1 cellular context compared by ENCODE assay signal in the genomic region with DNA sequence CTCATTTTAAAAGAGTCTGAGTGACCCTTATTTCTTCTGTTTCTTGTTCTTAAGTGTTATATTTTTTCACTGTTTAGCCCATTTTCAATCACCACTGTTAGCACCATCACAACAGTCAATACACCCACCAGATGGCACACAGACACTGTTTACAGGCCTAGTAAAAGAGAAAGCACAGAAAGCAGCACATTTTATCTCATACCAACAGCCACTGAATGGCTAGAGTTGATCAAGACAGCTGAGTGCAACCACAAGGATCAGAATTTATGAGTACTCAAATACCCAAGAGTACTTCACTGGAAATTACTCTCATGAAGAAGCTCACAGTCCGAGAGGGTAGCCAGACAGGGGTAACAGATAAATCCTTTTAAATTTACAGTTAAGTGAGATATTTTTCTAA.
A peak's percentile ranks its signal among the peaks of the same experiment; 100 is the strongest.
TF ChIP-seq lines count a peak whose summit lies in the region.

No MANE protein-coding gene starts in this region.

TF ChIP-seq in K562, 482 proteins besides CTCF, POLR2A, EP300 and RAD21 (continued from another document and continues in another):
- TF ChIP-seq, protein P1, sequence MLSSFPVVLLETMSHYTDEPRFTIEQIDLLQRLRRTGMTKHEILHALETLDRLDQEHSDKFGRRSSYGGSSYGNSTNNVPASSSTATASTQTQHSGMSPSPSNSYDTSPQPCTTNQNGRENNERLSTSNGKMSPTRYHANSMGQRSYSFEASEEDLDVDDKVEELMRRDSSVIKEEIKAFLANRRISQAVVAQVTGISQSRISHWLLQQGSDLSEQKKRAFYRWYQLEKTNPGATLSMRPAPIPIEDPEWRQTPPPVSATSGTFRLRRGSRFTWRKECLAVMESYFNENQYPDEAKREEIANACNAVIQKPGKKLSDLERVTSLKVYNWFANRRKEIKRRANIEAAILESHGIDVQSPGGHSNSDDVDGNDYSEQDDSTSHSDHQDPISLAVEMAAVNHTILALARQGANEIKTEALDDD (IDR thresholded peaks at IDR 0.05): peak; percentile 72; the same call in 1 of the 2 replicates
- TF ChIP-seq ZNF212 (CRISPR knock-in tag; IDR thresholded peaks at IDR 0.05) (no peak), KLF16 (IDR thresholded peaks at IDR 0.05) (peak; percentile 89), CHD2 (IDR thresholded peaks at IDR 0.05; ENCODE audit: low read depth, low read length) (no peak), RBM17 (IDR thresholded peaks at IDR 0.05; ENCODE audit: borderline replicate concordance, low read depth, low read length) (no peak), RBFOX2 (IDR thresholded peaks at IDR 0.05; ENCODE audit: low read depth, low read length) (no peak), ZNF586 (CRISPR knock-in tag; conservative IDR thresholded peaks at IDR 0.05) (no peak), ZKSCAN3 (CRISPR knock-in tag; IDR thresholded peaks at IDR 0.05) (no peak), NUFIP1 (IDR thresholded peaks at IDR 0.05; ENCODE audit: partially characterized antibody) (no peak), FOXK2 (conservative IDR thresholded peaks at IDR 0.05 in 1 of 2, IDR thresholded peaks at IDR 0.05 in 1 of 2; ENCODE audit: low read depth in 2 of 2) (peak; percentile 72 to 81), PURB (CRISPR knock-in tag; IDR thresholded peaks at IDR 0.05; ENCODE audit: low read depth) (no peak), PRPF4 (IDR thresholded peaks at IDR 0.05; ENCODE audit: insufficient read depth, low read depth, low read length, poor library complexity, severe bottlenecking) (no peak), SPI1 (IDR thresholded peaks at IDR 0.05; ENCODE audit: borderline replicate concordance, low read depth, low read length) (no peak), SNRNP70 (optimal IDR thresholded peaks at IDR 0.05; ENCODE audit: low read depth, low read length) (no peak), ZNF830 (CRISPR knock-in tag; IDR thresholded peaks at IDR 0.05) (no peak), ETV1 (tag; conservative IDR thresholded peaks at IDR 0.05; ENCODE audit: low read depth) (no peak; the same call in 1 of the 2 replicates), CBX3 (IDR thresholded peaks at IDR 0.05; ENCODE audit: borderline replicate concordance in 1 of 2, low read length in 2 of 2) (peak in 1 of 2 experiments; percentile 83; a peak in 2 of 3 replicates), POLR3G (IDR thresholded peaks at IDR 0.05; ENCODE audit: extremely low read depth, insufficient read length, insufficient replicate concordance) (no peak)
- TF ChIP-seq, protein P2, sequence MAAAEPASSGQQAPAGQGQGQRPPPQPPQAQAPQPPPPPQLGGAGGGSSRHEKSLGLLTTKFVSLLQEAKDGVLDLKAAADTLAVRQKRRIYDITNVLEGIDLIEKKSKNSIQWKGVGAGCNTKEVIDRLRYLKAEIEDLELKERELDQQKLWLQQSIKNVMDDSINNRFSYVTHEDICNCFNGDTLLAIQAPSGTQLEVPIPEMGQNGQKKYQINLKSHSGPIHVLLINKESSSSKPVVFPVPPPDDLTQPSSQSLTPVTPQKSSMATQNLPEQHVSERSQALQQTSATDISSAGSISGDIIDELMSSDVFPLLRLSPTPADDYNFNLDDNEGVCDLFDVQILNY (CRISPR knock-in tag; IDR thresholded peaks at IDR 0.05): no peak
- TF ChIP-seq, protein P3, sequence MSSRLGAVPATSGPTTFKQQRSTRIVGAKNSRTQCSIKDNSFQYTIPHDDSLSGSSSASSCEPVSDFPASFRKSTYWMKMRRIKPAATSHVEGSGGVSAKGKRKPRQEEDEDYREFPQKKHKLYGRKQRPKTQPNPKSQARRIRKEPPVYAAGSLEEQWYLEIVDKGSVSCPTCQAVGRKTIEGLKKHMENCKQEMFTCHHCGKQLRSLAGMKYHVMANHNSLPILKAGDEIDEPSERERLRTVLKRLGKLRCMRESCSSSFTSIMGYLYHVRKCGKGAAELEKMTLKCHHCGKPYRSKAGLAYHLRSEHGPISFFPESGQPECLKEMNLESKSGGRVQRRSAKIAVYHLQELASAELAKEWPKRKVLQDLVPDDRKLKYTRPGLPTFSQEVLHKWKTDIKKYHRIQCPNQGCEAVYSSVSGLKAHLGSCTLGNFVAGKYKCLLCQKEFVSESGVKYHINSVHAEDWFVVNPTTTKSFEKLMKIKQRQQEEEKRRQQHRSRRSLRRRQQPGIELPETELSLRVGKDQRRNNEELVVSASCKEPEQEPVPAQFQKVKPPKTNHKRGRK (tag; IDR thresholded peaks at IDR 0.05): no peak
- TF ChIP-seq, protein P4, sequence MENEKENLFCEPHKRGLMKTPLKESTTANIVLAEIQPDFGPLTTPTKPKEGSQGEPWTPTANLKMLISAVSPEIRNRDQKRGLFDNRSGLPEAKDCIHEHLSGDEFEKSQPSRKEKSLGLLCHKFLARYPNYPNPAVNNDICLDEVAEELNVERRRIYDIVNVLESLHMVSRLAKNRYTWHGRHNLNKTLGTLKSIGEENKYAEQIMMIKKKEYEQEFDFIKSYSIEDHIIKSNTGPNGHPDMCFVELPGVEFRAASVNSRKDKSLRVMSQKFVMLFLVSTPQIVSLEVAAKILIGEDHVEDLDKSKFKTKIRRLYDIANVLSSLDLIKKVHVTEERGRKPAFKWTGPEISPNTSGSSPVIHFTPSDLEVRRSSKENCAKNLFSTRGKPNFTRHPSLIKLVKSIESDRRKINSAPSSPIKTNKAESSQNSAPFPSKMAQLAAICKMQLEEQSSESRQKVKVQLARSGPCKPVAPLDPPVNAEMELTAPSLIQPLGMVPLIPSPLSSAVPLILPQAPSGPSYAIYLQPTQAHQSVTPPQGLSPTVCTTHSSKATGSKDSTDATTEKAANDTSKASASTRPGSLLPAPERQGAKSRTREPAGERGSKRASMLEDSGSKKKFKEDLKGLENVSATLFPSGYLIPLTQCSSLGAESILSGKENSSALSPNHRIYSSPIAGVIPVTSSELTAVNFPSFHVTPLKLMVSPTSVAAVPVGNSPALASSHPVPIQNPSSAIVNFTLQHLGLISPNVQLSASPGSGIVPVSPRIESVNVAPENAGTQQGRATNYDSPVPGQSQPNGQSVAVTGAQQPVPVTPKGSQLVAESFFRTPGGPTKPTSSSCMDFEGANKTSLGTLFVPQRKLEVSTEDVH (IDR thresholded peaks at IDR 0.05; ENCODE audit: low read depth, partially characterized antibody): peak; percentile 45
- TF ChIP-seq, protein P5, sequence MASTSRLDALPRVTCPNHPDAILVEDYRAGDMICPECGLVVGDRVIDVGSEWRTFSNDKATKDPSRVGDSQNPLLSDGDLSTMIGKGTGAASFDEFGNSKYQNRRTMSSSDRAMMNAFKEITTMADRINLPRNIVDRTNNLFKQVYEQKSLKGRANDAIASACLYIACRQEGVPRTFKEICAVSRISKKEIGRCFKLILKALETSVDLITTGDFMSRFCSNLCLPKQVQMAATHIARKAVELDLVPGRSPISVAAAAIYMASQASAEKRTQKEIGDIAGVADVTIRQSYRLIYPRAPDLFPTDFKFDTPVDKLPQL (IDR thresholded peaks at IDR 0.05; ENCODE audit: extremely low read depth, insufficient read length): no peak
- TF ChIP-seq, protein P6, sequence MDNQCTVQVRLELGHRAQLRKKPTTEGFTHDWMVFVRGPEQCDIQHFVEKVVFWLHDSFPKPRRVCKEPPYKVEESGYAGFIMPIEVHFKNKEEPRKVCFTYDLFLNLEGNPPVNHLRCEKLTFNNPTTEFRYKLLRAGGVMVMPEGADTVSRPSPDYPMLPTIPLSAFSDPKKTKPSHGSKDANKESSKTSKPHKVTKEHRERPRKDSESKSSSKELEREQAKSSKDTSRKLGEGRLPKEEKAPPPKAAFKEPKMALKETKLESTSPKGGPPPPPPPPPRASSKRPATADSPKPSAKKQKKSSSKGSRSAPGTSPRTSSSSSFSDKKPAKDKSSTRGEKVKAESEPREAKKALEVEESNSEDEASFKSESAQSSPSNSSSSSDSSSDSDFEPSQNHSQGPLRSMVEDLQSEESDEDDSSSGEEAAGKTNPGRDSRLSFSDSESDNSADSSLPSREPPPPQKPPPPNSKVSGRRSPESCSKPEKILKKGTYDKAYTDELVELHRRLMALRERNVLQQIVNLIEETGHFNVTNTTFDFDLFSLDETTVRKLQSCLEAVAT (IDR thresholded peaks at IDR 0.05): peak; percentile 71 to 87; a peak in 2 of 4 replicates
- TF ChIP-seq, protein P7, sequence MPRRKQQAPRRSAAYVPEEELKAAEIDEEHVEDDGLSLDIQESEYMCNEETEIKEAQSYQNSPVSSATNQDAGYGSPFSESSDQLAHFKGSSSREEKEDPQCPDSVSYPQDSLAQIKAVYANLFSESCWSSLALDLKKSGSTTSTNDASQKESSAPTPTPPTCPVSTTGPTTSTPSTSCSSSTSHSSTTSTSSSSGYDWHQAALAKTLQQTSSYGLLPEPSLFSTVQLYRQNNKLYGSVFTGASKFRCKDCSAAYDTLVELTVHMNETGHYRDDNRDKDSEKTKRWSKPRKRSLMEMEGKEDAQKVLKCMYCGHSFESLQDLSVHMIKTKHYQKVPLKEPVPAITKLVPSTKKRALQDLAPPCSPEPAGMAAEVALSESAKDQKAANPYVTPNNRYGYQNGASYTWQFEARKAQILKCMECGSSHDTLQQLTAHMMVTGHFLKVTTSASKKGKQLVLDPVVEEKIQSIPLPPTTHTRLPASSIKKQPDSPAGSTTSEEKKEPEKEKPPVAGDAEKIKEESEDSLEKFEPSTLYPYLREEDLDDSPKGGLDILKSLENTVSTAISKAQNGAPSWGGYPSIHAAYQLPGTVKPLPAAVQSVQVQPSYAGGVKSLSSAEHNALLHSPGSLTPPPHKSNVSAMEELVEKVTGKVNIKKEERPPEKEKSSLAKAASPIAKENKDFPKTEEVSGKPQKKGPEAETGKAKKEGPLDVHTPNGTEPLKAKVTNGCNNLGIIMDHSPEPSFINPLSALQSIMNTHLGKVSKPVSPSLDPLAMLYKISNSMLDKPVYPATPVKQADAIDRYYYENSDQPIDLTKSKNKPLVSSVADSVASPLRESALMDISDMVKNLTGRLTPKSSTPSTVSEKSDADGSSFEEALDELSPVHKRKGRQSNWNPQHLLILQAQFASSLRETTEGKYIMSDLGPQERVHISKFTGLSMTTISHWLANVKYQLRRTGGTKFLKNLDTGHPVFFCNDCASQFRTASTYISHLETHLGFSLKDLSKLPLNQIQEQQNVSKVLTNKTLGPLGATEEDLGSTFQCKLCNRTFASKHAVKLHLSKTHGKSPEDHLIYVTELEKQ (CRISPR knock-in tag; IDR thresholded peaks at IDR 0.05): no peak
- TF ChIP-seq, protein P8, sequence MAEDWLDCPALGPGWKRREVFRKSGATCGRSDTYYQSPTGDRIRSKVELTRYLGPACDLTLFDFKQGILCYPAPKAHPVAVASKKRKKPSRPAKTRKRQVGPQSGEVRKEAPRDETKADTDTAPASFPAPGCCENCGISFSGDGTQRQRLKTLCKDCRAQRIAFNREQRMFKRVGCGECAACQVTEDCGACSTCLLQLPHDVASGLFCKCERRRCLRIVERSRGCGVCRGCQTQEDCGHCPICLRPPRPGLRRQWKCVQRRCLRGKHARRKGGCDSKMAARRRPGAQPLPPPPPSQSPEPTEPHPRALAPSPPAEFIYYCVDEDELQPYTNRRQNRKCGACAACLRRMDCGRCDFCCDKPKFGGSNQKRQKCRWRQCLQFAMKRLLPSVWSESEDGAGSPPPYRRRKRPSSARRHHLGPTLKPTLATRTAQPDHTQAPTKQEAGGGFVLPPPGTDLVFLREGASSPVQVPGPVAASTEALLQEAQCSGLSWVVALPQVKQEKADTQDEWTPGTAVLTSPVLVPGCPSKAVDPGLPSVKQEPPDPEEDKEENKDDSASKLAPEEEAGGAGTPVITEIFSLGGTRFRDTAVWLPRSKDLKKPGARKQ (CRISPR knock-in tag; IDR thresholded peaks at IDR 0.05): no peak
- TF ChIP-seq, protein P9, sequence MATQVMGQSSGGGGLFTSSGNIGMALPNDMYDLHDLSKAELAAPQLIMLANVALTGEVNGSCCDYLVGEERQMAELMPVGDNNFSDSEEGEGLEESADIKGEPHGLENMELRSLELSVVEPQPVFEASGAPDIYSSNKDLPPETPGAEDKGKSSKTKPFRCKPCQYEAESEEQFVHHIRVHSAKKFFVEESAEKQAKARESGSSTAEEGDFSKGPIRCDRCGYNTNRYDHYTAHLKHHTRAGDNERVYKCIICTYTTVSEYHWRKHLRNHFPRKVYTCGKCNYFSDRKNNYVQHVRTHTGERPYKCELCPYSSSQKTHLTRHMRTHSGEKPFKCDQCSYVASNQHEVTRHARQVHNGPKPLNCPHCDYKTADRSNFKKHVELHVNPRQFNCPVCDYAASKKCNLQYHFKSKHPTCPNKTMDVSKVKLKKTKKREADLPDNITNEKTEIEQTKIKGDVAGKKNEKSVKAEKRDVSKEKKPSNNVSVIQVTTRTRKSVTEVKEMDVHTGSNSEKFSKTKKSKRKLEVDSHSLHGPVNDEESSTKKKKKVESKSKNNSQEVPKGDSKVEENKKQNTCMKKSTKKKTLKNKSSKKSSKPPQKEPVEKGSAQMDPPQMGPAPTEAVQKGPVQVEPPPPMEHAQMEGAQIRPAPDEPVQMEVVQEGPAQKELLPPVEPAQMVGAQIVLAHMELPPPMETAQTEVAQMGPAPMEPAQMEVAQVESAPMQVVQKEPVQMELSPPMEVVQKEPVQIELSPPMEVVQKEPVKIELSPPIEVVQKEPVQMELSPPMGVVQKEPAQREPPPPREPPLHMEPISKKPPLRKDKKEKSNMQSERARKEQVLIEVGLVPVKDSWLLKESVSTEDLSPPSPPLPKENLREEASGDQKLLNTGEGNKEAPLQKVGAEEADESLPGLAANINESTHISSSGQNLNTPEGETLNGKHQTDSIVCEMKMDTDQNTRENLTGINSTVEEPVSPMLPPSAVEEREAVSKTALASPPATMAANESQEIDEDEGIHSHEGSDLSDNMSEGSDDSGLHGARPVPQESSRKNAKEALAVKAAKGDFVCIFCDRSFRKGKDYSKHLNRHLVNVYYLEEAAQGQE (CRISPR knock-in tag; IDR thresholded peaks at IDR 0.05; ENCODE audit: low read depth): no peak
- TF ChIP-seq, protein P10, sequence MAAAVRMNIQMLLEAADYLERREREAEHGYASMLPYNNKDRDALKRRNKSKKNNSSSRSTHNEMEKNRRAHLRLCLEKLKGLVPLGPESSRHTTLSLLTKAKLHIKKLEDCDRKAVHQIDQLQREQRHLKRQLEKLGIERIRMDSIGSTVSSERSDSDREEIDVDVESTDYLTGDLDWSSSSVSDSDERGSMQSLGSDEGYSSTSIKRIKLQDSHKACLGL (CRISPR knock-in tag; IDR thresholded peaks at IDR 0.05; ENCODE audit: borderline replicate concordance, poor library complexity, severe bottlenecking): no peak
- TF ChIP-seq, protein P11, sequence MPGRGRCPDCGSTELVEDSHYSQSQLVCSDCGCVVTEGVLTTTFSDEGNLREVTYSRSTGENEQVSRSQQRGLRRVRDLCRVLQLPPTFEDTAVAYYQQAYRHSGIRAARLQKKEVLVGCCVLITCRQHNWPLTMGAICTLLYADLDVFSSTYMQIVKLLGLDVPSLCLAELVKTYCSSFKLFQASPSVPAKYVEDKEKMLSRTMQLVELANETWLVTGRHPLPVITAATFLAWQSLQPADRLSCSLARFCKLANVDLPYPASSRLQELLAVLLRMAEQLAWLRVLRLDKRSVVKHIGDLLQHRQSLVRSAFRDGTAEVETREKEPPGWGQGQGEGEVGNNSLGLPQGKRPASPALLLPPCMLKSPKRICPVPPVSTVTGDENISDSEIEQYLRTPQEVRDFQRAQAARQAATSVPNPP (IDR thresholded peaks at IDR 0.05; ENCODE audit: borderline replicate concordance, insufficient read depth, insufficient read length): no peak
- TF ChIP-seq, protein P12, sequence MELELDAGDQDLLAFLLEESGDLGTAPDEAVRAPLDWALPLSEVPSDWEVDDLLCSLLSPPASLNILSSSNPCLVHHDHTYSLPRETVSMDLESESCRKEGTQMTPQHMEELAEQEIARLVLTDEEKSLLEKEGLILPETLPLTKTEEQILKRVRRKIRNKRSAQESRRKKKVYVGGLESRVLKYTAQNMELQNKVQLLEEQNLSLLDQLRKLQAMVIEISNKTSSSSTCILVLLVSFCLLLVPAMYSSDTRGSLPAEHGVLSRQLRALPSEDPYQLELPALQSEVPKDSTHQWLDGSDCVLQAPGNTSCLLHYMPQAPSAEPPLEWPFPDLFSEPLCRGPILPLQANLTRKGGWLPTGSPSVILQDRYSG (tag; conservative IDR thresholded peaks at IDR 0.05; ENCODE audit: low read depth): peak; percentile 92
